19 cellular contexts compared by ENCODE assay signal in genomic region chr11:100860318-100860896, GRCh38.
DNase-seq lines count a peak whose midpoint lies in the region; ATAC-seq, FAIRE-seq and TF ChIP-seq lines count a peak whose summit lies in the region.
"Had no signal": no experiment of that assay in that cellular context is flagged by ENCODE, and none has a peak within 500 bp of the region (broad histone marks: within the 10 kb centered on the region; RNA-seq: fewer than 3 reads in every experiment).

No MANE protein-coding gene starts in this region.

- H4K91ac ChIP-seq in H1 (replicated peaks; ENCODE audit: insufficient read length, low read length): no peak overlapping the region

- no peak overlapping the region for H2AFZ ChIP-seq in GM23338
- H2AFZ ChIP-seq in PC-3 (ENCODE audit: low read length): no peak overlapping the region
- no peak overlapping the region for H2AFZ ChIP-seq in H1 (ENCODE audit: low read length)

- H4K20me1 ChIP-seq in GM23338 (replicated peaks; ENCODE audit: insufficient read depth) (no peaks in the 10 kb centered on the region), PC-3 (ENCODE audit: low read length) (no peaks in the 10 kb centered on the region), H1 (replicated peaks in 1 of 2; ENCODE audit: control insufficient read depth in 1 of 2, insufficient read depth in 2 of 2, low read length in 2 of 2) (no peaks in the 10 kb centered on the region)

- peak overlapping the region; percentile 60 for H3K4me2 ChIP-seq in GM23338
- H3K4me2 ChIP-seq in PC-3 (ENCODE audit: low read length): no peak overlapping the region
- peak overlapping the region; percentile 6 to 23; a peak in 2 of 4 replicates for H3K4me2 ChIP-seq in H1 (ENCODE audit: insufficient read depth in 1 of 2, low read depth in 2 of 2, low read length in 2 of 2)
- H3K4me2 ChIP-seq: KMS-11 had no signal

- no peak overlapping the region for H2AK5ac ChIP-seq in H1 (ENCODE audit: low read depth, low read length)

- H3K23ac ChIP-seq in H1 (ENCODE audit: insufficient read length): no peak overlapping the region

- no peak overlapping the region for H3K14ac ChIP-seq in H1 (ENCODE audit: insufficient read length)

- H2BK5ac ChIP-seq in H1 (ENCODE audit: low read depth, low read length): no peak overlapping the region

- no peak for TF ChIP-seq RAD21 in H1 (IDR thresholded peaks at IDR 0.05 in 1 of 2, conservative IDR thresholded peaks at IDR 0.05 in 1 of 2; ENCODE audit: low read depth in 2 of 2, low read length in 2 of 2)

- peak overlapping the region; percentile 7 for H3K4me3 Mint-ChIP-seq in GM23338
- H3K4me3 Mint-ChIP-seq: CD8-positive, alpha-beta T cell; IgD-negative memory B cell had no signal

- no peak overlapping the region for H3K18ac ChIP-seq in H1 (ENCODE audit: extremely low read depth, low read length)

- peak overlapping the region; percentile 46 for H3K9ac ChIP-seq in PC-3 (ENCODE audit: low read length)
- no peak overlapping the region for H3K9ac ChIP-seq in H1 (replicated peaks in 1 of 4; ENCODE audit: extremely low read depth in 1 of 4, low read depth in 3 of 4, low read length in 3 of 4)
- H3K9ac ChIP-seq: KMS-11 had no signal

- no peak overlapping the region for H2BK12ac ChIP-seq in H1 (ENCODE audit: low read depth, low read length)

- H3K23me2 ChIP-seq in H1 (ENCODE audit: low read depth, low read length): no peaks in the 10 kb centered on the region

- no peak overlapping the region for H2BK120ac ChIP-seq in H1 (replicated peaks; ENCODE audit: low read depth, low read length)

- TF ChIP-seq POLR2A in H1 (IDR thresholded peaks at IDR 0.05; ENCODE audit: control extremely low read depth in 1 of 2, low read depth in 2 of 2, low read length in 2 of 2): no peak
- TF ChIP-seq POLR2A in right lobe of liver (IDR thresholded peaks at IDR 0.05): no peak

- no peaks in the 10 kb centered on the region for H3K9me2 ChIP-seq in GM23338 (ENCODE audit: insufficient read depth)
- H3K9me2 ChIP-seq in PC-3 (replicated peaks; ENCODE audit: low read length): no peaks in the 10 kb centered on the region

- H3K56ac ChIP-seq in H1 (replicated peaks; ENCODE audit: insufficient read length, low read depth, low read length): no peak overlapping the region

- H3K9me3 ChIP-seq in PC-3 (ENCODE audit: low read length): no peaks in the 10 kb centered on the region
- H3K9me3 ChIP-seq in H1 (ENCODE audit: insufficient read depth in 2 of 2, low read depth in 1 of 2, low read length in 1 of 2): no peaks in the 10 kb centered on the region
- H3K9me3 ChIP-seq in right lobe of liver: no peaks in the 10 kb centered on the region
- H3K9me3 ChIP-seq: A549, BE2C had no signal

- H3K27me3 Mint-ChIP-seq in GM23338 (ENCODE audit: insufficient read depth, low read depth, poor library complexity): peaks cover 3% of the 10 kb centered on the region
- H3K27me3 Mint-ChIP-seq: IgD-negative memory B cell had no signal

- no peak overlapping the region for H2BK15ac ChIP-seq in H1 (ENCODE audit: low read length)

- H3K4me1 Mint-ChIP-seq in GM23338: peaks cover 50% of the 10 kb centered on the region
- H3K4me1 Mint-ChIP-seq: IgD-negative memory B cell had no signal

- POLR2A ChIA-PET in PC-3 (lab: Charles Lee; ENCODE audit: unreplicated experiment) (no interaction called here), H1 (lab: Charles Lee; ENCODE audit: partially characterized antibody) (no interaction called here)

- CTCF ChIA-PET in PC-3 (lab: Charles Lee): no interaction called here
- CTCF ChIA-PET in H1 (lab: Charles Lee; ENCODE audit: partially characterized antibody): interaction anchor here (1.1 to 1.9 kb wide), 2 partner anchors 150 to 179 kb away, joined by 3 to 8 read pairs; no protein-coding TSS in a partner anchor

- H4K5ac ChIP-seq in H1 (ENCODE audit: insufficient read length, low read depth, low read length): no peak overlapping the region

- H4K8ac ChIP-seq in H1 (ENCODE audit: extremely low read depth, insufficient read depth, low read length): no peak overlapping the region

- H3K4me1 ChIP-seq in GM23338 (ENCODE audit: insufficient read depth): peaks cover 42% of the 10 kb centered on the region
- peaks cover 40% of the 10 kb centered on the region for H3K4me1 ChIP-seq in PC-3 (ENCODE audit: insufficient read depth, low read length)
- peaks cover 0 to 19% (median 13%) of the 10 kb centered on the region in 4 experiments; a peak in 5 of 7 replicates for H3K4me1 ChIP-seq in H1 (replicated peaks in 1 of 4; ENCODE audit: control insufficient read depth in 3 of 4, insufficient read depth in 4 of 4, low read length in 3 of 4)
- peaks cover 0 to 15% (median 2%) of the 10 kb centered on the region in 4 donors for H3K4me1 ChIP-seq in right lobe of liver

- TF ChIP-seq CTCF in GM23338 (conservative IDR thresholded peaks at IDR 0.05; ENCODE audit: low read depth in 2 of 2): no peak
- no peak for TF ChIP-seq CTCF in PC-3 (conservative IDR thresholded peaks at IDR 0.05; ENCODE audit: low read depth, low read length)
- TF ChIP-seq CTCF in H1 (IDR thresholded peaks at IDR 0.05; ENCODE audit: control extremely low read depth in 1 of 3, insufficient read depth in 1 of 3, low read depth in 1 of 3, low read length in 3 of 3): no peak
- no peak for TF ChIP-seq CTCF in right lobe of liver (IDR thresholded peaks at IDR 0.05)

- no peak overlapping the region for H2BK20ac ChIP-seq in H1 (ENCODE audit: low read length)

- no peak overlapping the region for H3K4ac ChIP-seq in H1 (replicated peaks; ENCODE audit: insufficient read length, low read depth, low read length)

- DNase-seq in GM23338 (ENCODE audit: low spot score) (peak; percentile 34), PC-3 (no peak), H1 (ENCODE audit: low read depth in 1 of 2, low spot score in 2 of 2) (no peak), right lobe of liver (no peak), NOMO-1 (lab: John Stamatoyannopoulos, UW; ENCODE audit: unreplicated experiment in 2 of 2) (no peak), NCI-H146 (lab: John Stamatoyannopoulos, UW) (no peak)
- no peak for DNase-seq in NK-92 treated with Interleukin-12 subunit alpha and Interleukin-12 subunit beta, amount 100 ng/mL, for 24 hours (lab: John Stamatoyannopoulos, UW)
- DNase-seq: CD8-positive, alpha-beta T cell; COR-L47; DND-41; GDM1 had no signal

- no peaks in the 10 kb centered on the region for H3K27me3 ChIP-seq in GM23338 (ENCODE audit: insufficient read depth)
- no peaks in the 10 kb centered on the region for H3K27me3 ChIP-seq in PC-3 (ENCODE audit: low read length)
- H3K27me3 ChIP-seq in H1 (replicated peaks in 1 of 4; ENCODE audit: control insufficient read depth in 3 of 4, extremely low read depth in 1 of 4, insufficient read depth in 3 of 4, low read length in 3 of 4): no peaks in the 10 kb centered on the region
- no peaks in the 10 kb centered on the region for H3K27me3 ChIP-seq in right lobe of liver
- H3K27me3 ChIP-seq: BE2C had no signal

- H3K27ac Mint-ChIP-seq in GM23338: peak overlapping the region; percentile 34
- H3K27ac Mint-ChIP-seq: CD8-positive, alpha-beta T cell; IgD-negative memory B cell had no signal

- H3K4me3 ChIP-seq in GM23338: peak overlapping the region; percentile 22; the same call in 1 of the 2 replicates
- H3K4me3 ChIP-seq in PC-3 (ENCODE audit: low read length): no peak overlapping the region
- peak overlapping the region in 1 of 4 experiments; percentile 15; a peak in 1 of 8 replicates for H3K4me3 ChIP-seq in H1 (ENCODE audit: extremely low read depth in 1 of 4, insufficient read depth in 2 of 4, low read depth in 3 of 4, low read length in 4 of 4)
- no peak overlapping the region for H3K4me3 ChIP-seq in right lobe of liver
- H3K4me3 ChIP-seq: A549 had no signal

- 49% methylated on average over 3 of the region's 3 CpGs; no CpG with 5 or more reads in 1 of the 2 experiments for WGBS in H1 (ENCODE audit: extremely low coverage in 1 of 2, insufficient coverage in 1 of 2, insufficient read length in 1 of 2, insufficient replicate concordance in 2 of 2, low coverage in 1 of 2, low lambda C conversion rate in 2 of 2, missing lambda C conversion rate in 1 of 2), 2 experiments
- 34% methylated on average over 3 of the region's 3 CpGs for WGBS in right lobe of liver (ENCODE audit: insufficient coverage, low coverage, low lambda C conversion rate, missing lambda C conversion rate)

- no TSS peak for BruUV-seq in PC-3 (replicated peaks; lab: Mats Ljungman, UMichigan)

- no peak for TF ChIP-seq EP300 in H1 (IDR thresholded peaks at IDR 0.05; ENCODE audit: borderline replicate concordance in 1 of 2, low read depth in 2 of 2, low read length in 2 of 2)

- H3F3A ChIP-seq in GM23338 (replicated peaks; ENCODE audit: low read depth) (no peaks in the 10 kb centered on the region), PC-3 (ENCODE audit: low read length, unreplicated experiment) (no peaks in the 10 kb centered on the region)

- H3K36me3 Mint-ChIP-seq in GM23338 (ENCODE audit: low read depth): no peaks in the 10 kb centered on the region
- H3K36me3 Mint-ChIP-seq: CD8-positive, alpha-beta T cell had no signal

- H3K27ac ChIP-seq in GM23338 (ENCODE audit: low read depth) (no peak overlapping the region), PC-3 (ENCODE audit: low read length) (peak overlapping the region; percentile 80), H1 (ENCODE audit: low read depth, low read length) (no peak overlapping the region), right lobe of liver (peak overlapping the region in 1 of 3 donors; percentile 1)
- H3K27ac ChIP-seq: A549, HL-60, KMS-11 had no signal

- H3K36me3 ChIP-seq in GM23338 (ENCODE audit: insufficient read depth): no peaks in the 10 kb centered on the region
- H3K36me3 ChIP-seq in PC-3 (ENCODE audit: low read depth, low read length): no peaks in the 10 kb centered on the region
- H3K36me3 ChIP-seq in H1 (ENCODE audit: control insufficient read depth in 2 of 4, insufficient read depth in 4 of 4, low read length in 3 of 4): no peaks in the 10 kb centered on the region
- no peaks in the 10 kb centered on the region for H3K36me3 ChIP-seq in right lobe of liver
- H3K36me3 ChIP-seq: BE2C had no signal

- H3K9me3 Mint-ChIP-seq in GM23338: no peaks in the 10 kb centered on the region
- H3K9me3 Mint-ChIP-seq: CD8-positive, alpha-beta T cell; IgD-negative memory B cell had no signal

- FAIRE-seq in H1 (lab: Jason Lieb, UNC): peak; percentile 7
- FAIRE-seq: A549, GM19239, H54 had no signal

- H3K79me2 ChIP-seq in GM23338 (replicated peaks; ENCODE audit: insufficient read depth) (peaks cover 4% of the 10 kb centered on the region; the same call in 1 of the 2 replicates), PC-3 (ENCODE audit: low read length) (no peaks in the 10 kb centered on the region), H1 (ENCODE audit: control insufficient read depth in 1 of 2, insufficient read depth in 2 of 2, low read length in 2 of 2) (peaks cover 0 to 15% of the 10 kb centered on the region in 2 experiments; a peak in 2 of 4 replicates)

- peak; percentile 44 for ATAC-seq in GM23338
- no peak for ATAC-seq in PC-3
- peak in 3 of 4 donors; percentile 32 to 58 (median 42) for ATAC-seq in right lobe of liver
- no peak for ATAC-seq in GM19023 (IDR thresholded peaks at IDR 0.05; ENCODE audit: unreplicated experiment)
- ATAC-seq: A549; CD8-positive, alpha-beta T cell had no signal

- no peaks in the 10 kb centered on the region for H3K79me1 ChIP-seq in H1 (ENCODE audit: low read depth, low read length)

- intact Hi-C loops in PC-3 (cut with micrococcal nuclease): no loop called here
- intact Hi-C loops in right lobe of liver (cut with DNase I): no loop called here

TF ChIP-seq in GM23338, 12 proteins besides CTCF, POLR2A, EP300 and RAD21 (continues in another document):
- no peak for TF ChIP-seq EZH2phosphoT487 (IDR thresholded peaks at IDR 0.05; ENCODE audit: unreplicated experiment)

Comparison
In these comparisons a context has a peak if more than half of its experiments do, and no peak if none do; other contexts are left out.
1. ATAC-seq: peak in GM23338 (single experiment) and right lobe of liver (3 of 4); none in PC-3 (single experiment) and GM19023 (single experiment).